ENCODE assay signal across 1 cellular context in genomic region chr9:34070601-34071340, GRCh38.
TF ChIP-seq lines count a peak whose summit lies in the region.

No MANE protein-coding gene starts in this region.

TF ChIP-seq in GM23338, 12 proteins besides CTCF, POLR2A, EP300 and RAD21 (continued from another document):
- TF ChIP-seq ZNF462 (CRISPR knock-in tag; IDR thresholded peaks at IDR 0.05) = no peak
